Comparison of ENCODE assay signal across 1 cellular context in genomic region chr7:16055263-16055976, GRCh38.
TF ChIP-seq lines count a peak whose summit lies in the region.

No MANE protein-coding gene starts in this region.

TF ChIP-seq in GM23338, 12 proteins besides CTCF, POLR2A, EP300 and RAD21 (continued from another document):
- no peak for TF ChIP-seq REST (IDR thresholded peaks at IDR 0.05; ENCODE audit: unreplicated experiment)
- TF ChIP-seq CREB1 (CRISPR knock-in tag; IDR thresholded peaks at IDR 0.05; ENCODE audit: low read depth) = no peak
- TF ChIP-seq ZNF331 (CRISPR knock-in tag; IDR thresholded peaks at IDR 0.05; ENCODE audit: low read depth) = no peak
